1 cellular context compared by ENCODE assay signal in genomic region chr11:66289548-66290331, GRCh38.
A peak's percentile ranks its signal among the peaks of the same experiment; 100 is the strongest.
TF ChIP-seq lines count a peak whose summit lies in the region.

No MANE protein-coding gene starts in this region.

TF ChIP-seq in K562, 482 proteins besides CTCF, POLR2A, EP300 and RAD21 (continues in another document):
- TF ChIP-seq SMARCC2 (IDR thresholded peaks at IDR 0.05; ENCODE audit: low read depth) = peak; percentile 54; the same call in 1 of the 2 replicates
- TF ChIP-seq ETV6 (IDR thresholded peaks at IDR 0.05; ENCODE audit: borderline replicate concordance in 1 of 2, low read depth in 2 of 2, low read length in 1 of 2) = no peak
- 0 out of 2 replicates have a peak, but pooled peaks have one; percentile 70 for TF ChIP-seq ETV6 (CRISPR knock-in tag; IDR thresholded peaks at IDR 0.05; ENCODE audit: borderline replicate concordance)
- TF ChIP-seq POLR2AphosphoS5 (IDR thresholded peaks at IDR 0.05; ENCODE audit: control insufficient read depth, insufficient read depth, low read depth, low read length) = no peak
- no peak for TF ChIP-seq NELFE (IDR thresholded peaks at IDR 0.05; ENCODE audit: insufficient read depth, insufficient read length)
- peak; percentile 47; the same call in 1 of the 2 replicates for TF ChIP-seq SMAD4 (CRISPR knock-in tag; conservative IDR thresholded peaks at IDR 0.05)
- TF ChIP-seq CBX3 (IDR thresholded peaks at IDR 0.05; ENCODE audit: borderline replicate concordance in 1 of 2, low read length in 2 of 2) = peak in 1 of 2 experiments; percentile 45; a peak in 1 of 3 replicates
- peak; percentile 69; the same call in 1 of the 2 replicates for TF ChIP-seq MECOM (CRISPR knock-in tag; IDR thresholded peaks at IDR 0.05)
- peak; percentile 89; the same call in 1 of the 2 replicates for TF ChIP-seq ZNF224 (CRISPR knock-in tag; IDR thresholded peaks at IDR 0.05)
- 0 out of 4 replicates have a peak, but pooled peaks of 1 of the 2 experiments have one; percentile 55 for TF ChIP-seq MLX (CRISPR knock-in tag; conservative IDR thresholded peaks at IDR 0.05)
- TF ChIP-seq ZNF740 (CRISPR knock-in tag; IDR thresholded peaks at IDR 0.05) = 0 out of 2 replicates have a peak, but pooled peaks have one; percentile 21
- TF ChIP-seq ZNF740 (tag; IDR thresholded peaks at IDR 0.05) = no peak
- peak; percentile 7; the same call in 1 of the 2 replicates for TF ChIP-seq CBFB (CRISPR knock-in tag; IDR thresholded peaks at IDR 0.05)
- no peak for TF ChIP-seq ID3 (CRISPR knock-in tag; IDR thresholded peaks at IDR 0.05)
- no peak for TF ChIP-seq ID3 (tag; IDR thresholded peaks at IDR 0.05)
- peak; percentile 98 for TF ChIP-seq NKRF (IDR thresholded peaks at IDR 0.05; ENCODE audit: borderline replicate concordance)
- peak; percentile 44; the same call in 1 of the 2 replicates for TF ChIP-seq SRSF1 (IDR thresholded peaks at IDR 0.05; ENCODE audit: low read depth, low read length)
- 0 out of 2 replicates have a peak, but pooled peaks have one; percentile 68 for TF ChIP-seq LCOR (CRISPR knock-in tag; IDR thresholded peaks at IDR 0.05)
- TF ChIP-seq SP1 (CRISPR knock-in tag; IDR thresholded peaks at IDR 0.05) = peak; percentile 72; the same call in 1 of the 2 replicates
- TF ChIP-seq ATF1 (CRISPR knock-in tag; IDR thresholded peaks at IDR 0.05) = 0 out of 2 replicates have a peak, but pooled peaks have one; percentile 9
- TF ChIP-seq ATF1 (tag; IDR thresholded peaks at IDR 0.05) = no peak
- TF ChIP-seq SAP30 (IDR thresholded peaks at IDR 0.05; ENCODE audit: borderline replicate concordance, insufficient read depth, low read depth, low read length, poor library complexity, severe bottlenecking) = peak; percentile 96
- peak; percentile 84; the same call in 1 of the 2 replicates for TF ChIP-seq ZNF282 (CRISPR knock-in tag; IDR thresholded peaks at IDR 0.05)
- TF ChIP-seq PRMT5 (CRISPR knock-in tag; IDR thresholded peaks at IDR 0.05) = peak; percentile 98
- TF ChIP-seq ZBTB7A (IDR thresholded peaks at IDR 0.05; ENCODE audit: borderline replicate concordance, control insufficient read depth, low read depth, low read length) = peak; percentile 93; the same call in 1 of the 2 replicates
- no peak; the same call in 1 of the 2 replicates for TF ChIP-seq ARID1B (IDR thresholded peaks at IDR 0.05)
- TF ChIP-seq MED1 (CRISPR knock-in tag; IDR thresholded peaks at IDR 0.05; ENCODE audit: borderline replicate concordance) = no peak
- peak; percentile 27 for TF ChIP-seq HMGN3 (IDR thresholded peaks at IDR 0.05; ENCODE audit: borderline replicate concordance, extremely low read depth, insufficient read length, low read depth, low read length)
- peak; percentile 95 for TF ChIP-seq FOXP1 (CRISPR knock-in tag; IDR thresholded peaks at IDR 0.05)
- peak; percentile 10; the same call in 1 of the 2 replicates for TF ChIP-seq DPF2 (IDR thresholded peaks at IDR 0.05)
- 0 out of 2 replicates have a peak, but pooled peaks have one; percentile 23 for TF ChIP-seq ZBTB17 (CRISPR knock-in tag; IDR thresholded peaks at IDR 0.05)
- TF ChIP-seq SMARCA4 (IDR thresholded peaks at IDR 0.05) = peak; percentile 76
- peak; percentile 68 for TF ChIP-seq AFF4 (CRISPR knock-in tag; IDR thresholded peaks at IDR 0.05)
- peak; percentile 56; the same call in 1 of the 2 replicates for TF ChIP-seq CREB3 (tag; conservative IDR thresholded peaks at IDR 0.05; ENCODE audit: low read depth)
- no peak for TF ChIP-seq HNRNPH1 (optimal IDR thresholded peaks at IDR 0.05; ENCODE audit: low read depth, low read length)
- 0 out of 2 replicates have a peak, but pooled peaks have one; percentile 16 for TF ChIP-seq HMBOX1 (IDR thresholded peaks at IDR 0.05)
- no peak for TF ChIP-seq ARID3B (CRISPR knock-in tag; IDR thresholded peaks at IDR 0.05; ENCODE audit: borderline replicate concordance)
- peak; percentile 87; the same call in 1 of the 2 replicates for TF ChIP-seq KAT7 (CRISPR knock-in tag; IDR thresholded peaks at IDR 0.05; ENCODE audit: borderline replicate concordance)
- TF ChIP-seq JUND (IDR thresholded peaks at IDR 0.05; ENCODE audit: borderline replicate concordance, low read depth, low read length) = no peak
- TF ChIP-seq JUND (tag; IDR thresholded peaks at IDR 0.05; ENCODE audit: borderline replicate concordance, low read depth, low read length) = no peak; the same call in 2 of the 3 replicates
- peak; percentile 97 for TF ChIP-seq NCOA1 (IDR thresholded peaks at IDR 0.05; ENCODE audit: low read depth)
- no peak for TF ChIP-seq SRSF3 (IDR thresholded peaks at IDR 0.05; ENCODE audit: insufficient read depth, low read length)
- no peak; the same call in 1 of the 2 replicates for TF ChIP-seq HMGXB4 (CRISPR knock-in tag; IDR thresholded peaks at IDR 0.05)
- peak; percentile 79 for TF ChIP-seq ZNF431 (CRISPR knock-in tag; IDR thresholded peaks at IDR 0.05)
- TF ChIP-seq E2F6 (IDR thresholded peaks at IDR 0.05; ENCODE audit: borderline replicate concordance in 1 of 2, extremely low read depth in 1 of 2, insufficient read depth in 1 of 2, insufficient read length in 1 of 2, low read depth in 1 of 2, low read length in 1 of 2, poor library complexity in 1 of 2, severe bottlenecking in 1 of 2) = peak in 1 of 2 experiments; percentile 32
- TF ChIP-seq ZNF124 (CRISPR knock-in tag; IDR thresholded peaks at IDR 0.05) = peak; percentile 87; the same call in 1 of the 2 replicates
- TF ChIP-seq HNRNPLL (IDR thresholded peaks at IDR 0.05; ENCODE audit: low read depth, low read length, poor library complexity, severe bottlenecking) = peak; percentile 24
- TF ChIP-seq TOE1 (IDR thresholded peaks at IDR 0.05; ENCODE audit: borderline replicate concordance) = no peak; the same call in 1 of the 2 replicates
- peak; percentile 96 for TF ChIP-seq TOE1 (CRISPR knock-in tag; IDR thresholded peaks at IDR 0.05; ENCODE audit: borderline replicate concordance, low read depth)
- peak in 1 of 2 experiments; percentile 98; a peak in 3 of 4 replicates for TF ChIP-seq HDAC1 (IDR thresholded peaks at IDR 0.05)
- TF ChIP-seq KDM1A (IDR thresholded peaks at IDR 0.05) = peak in 1 of 2 experiments; percentile 28; a peak in 1 of 4 replicates
- TF ChIP-seq SAFB (IDR thresholded peaks at IDR 0.05; ENCODE audit: borderline replicate concordance, low read depth, low read length) = peak; percentile 27; the same call in 1 of the 2 replicates
